Comparison of ENCODE assay signal across 13 cellular contexts in the genomic region with DNA sequence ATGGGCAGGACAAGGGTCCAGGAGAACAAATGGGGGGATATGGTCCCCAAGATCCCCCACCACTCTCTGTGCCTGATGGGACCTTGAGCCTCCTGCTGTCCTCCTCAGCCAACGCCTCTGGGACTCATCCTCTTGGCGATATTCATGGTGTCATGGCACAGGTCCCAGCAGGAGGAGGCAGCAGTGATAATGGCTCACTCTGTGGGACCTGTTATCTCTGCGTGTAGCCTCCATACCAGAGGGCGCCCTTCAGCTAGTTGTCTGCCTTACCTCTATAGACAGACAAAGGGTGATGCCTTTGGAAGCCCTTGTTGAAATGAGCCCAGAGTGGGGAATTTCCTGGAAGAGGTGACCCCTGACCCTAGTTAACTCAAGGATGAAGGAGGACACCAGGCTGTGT. TPM values are rescaled to one million over a fixed set of nuclear protein-coding genes. Genes with fewer than 3 reads are reported as not detected.
DNase-seq lines count a peak whose midpoint lies in the region; ATAC-seq, FAIRE-seq and TF ChIP-seq lines count a peak whose summit lies in the region.
"Had no signal": no experiment of that assay in that cellular context is flagged by ENCODE, and none has a peak within 500 bp of the region (broad histone marks: within the 10 kb centered on the region; RNA-seq: fewer than 3 reads in every experiment).

No MANE protein-coding gene starts in this region.

- peak; percentile 27 for DNase-seq in NCI-H146 (lab: John Stamatoyannopoulos, UW)
- DNase-seq in NCI-H146 treated with DMSO at 0.1 percent for 48 hours (lab: John Stamatoyannopoulos, UW; ENCODE audit: unreplicated experiment) = no peak
- no peak for DNase-seq in HFFc6
- DNase-seq in activated CD4-positive, alpha-beta memory T cell treated with anti-CD3 and anti-CD28 coated beads for 36 hours = peak; percentile 45
- no peak for DNase-seq in keratinocyte (ENCODE audit: low read depth, low spot score)
- DNase-seq in SK-N-DZ (ENCODE audit: low spot score) = no peak
- DNase-seq in GM20000 (ENCODE audit: low spot score) = no peak
- DNase-seq in naive thymus-derived CD4-positive, alpha-beta T cell = no peak
- DNase-seq: naive B cell; PC-9; stimulated activated CD4-positive, alpha-beta T cell treated with anti-CD3 and anti-CD28 coated beads, Interleukin-1b, Interleukin-23, amount 100 ng/mL, for 48 hours; uterus had no signal

- H2AFZ ChIP-seq in keratinocyte (ENCODE audit: control insufficient read depth, low read length) = no peak overlapping the region
- H2AFZ ChIP-seq: PC-9 had no signal

- TF ChIP-seq CTCF in HFFc6 (IDR thresholded peaks at IDR 0.05) (peak; percentile 47), keratinocyte (optimal IDR thresholded peaks at IDR 0.05 in 1 of 3, IDR thresholded peaks at IDR 0.05 in 1 of 3, conservative IDR thresholded peaks at IDR 0.05 in 1 of 3; ENCODE audit: extremely low read depth in 1 of 3, insufficient read depth in 2 of 3, low read length in 3 of 3) (peak in 2 of 3 experiments; percentile 27 to 31), GM20000 (IDR thresholded peaks at IDR 0.05; ENCODE audit: extremely low read depth, missing control alignments) (no peak)

- no peaks in the 10 kb centered on the region for H3K79me2 ChIP-seq in keratinocyte (ENCODE audit: control insufficient read depth, insufficient read depth, low read length)

- peaks cover 14% of the 10 kb centered on the region; the same call in 1 of the 2 replicates for H3K36me3 Mint-ChIP-seq in HFFc6 (ENCODE audit: low read depth)
- H3K36me3 Mint-ChIP-seq in activated CD4-positive, alpha-beta memory T cell treated with anti-CD3 and anti-CD28 coated beads for 36 hours = no peaks in the 10 kb centered on the region
- no peaks in the 10 kb centered on the region for H3K36me3 Mint-ChIP-seq in naive thymus-derived CD4-positive, alpha-beta T cell
- H3K36me3 Mint-ChIP-seq: naive B cell had no signal

- POLR2A ChIA-PET in activated CD4-positive, alpha-beta memory T cell treated with anti-CD3 and anti-CD28 coated beads for 36 hours (lab: Charles Lee) = no interaction called here
- POLR2A ChIA-PET in naive thymus-derived CD4-positive, alpha-beta T cell (lab: Charles Lee) = interaction anchor here (0.6 kb wide), 1 partner anchor 85 kb away, joined by 4 read pairs; no protein-coding TSS in a partner anchor

- H3K27me3 Mint-ChIP-seq in HFFc6 (ENCODE audit: insufficient read depth) = peaks cover 2% of the 10 kb centered on the region
- no peaks in the 10 kb centered on the region for H3K27me3 Mint-ChIP-seq in activated CD4-positive, alpha-beta memory T cell treated with anti-CD3 and anti-CD28 coated beads for 36 hours
- peaks cover 0 to 2% (median 0%) of the 10 kb centered on the region in 5 donors for H3K27me3 Mint-ChIP-seq in naive thymus-derived CD4-positive, alpha-beta T cell
- H3K27me3 Mint-ChIP-seq: central memory CD8-positive, alpha-beta T cell; naive B cell had no signal

- H3K9me3 Mint-ChIP-seq in HFFc6 = no peaks in the 10 kb centered on the region
- H3K9me3 Mint-ChIP-seq in activated CD4-positive, alpha-beta memory T cell treated with anti-CD3 and anti-CD28 coated beads for 36 hours = no peaks in the 10 kb centered on the region
- H3K9me3 Mint-ChIP-seq in naive thymus-derived CD4-positive, alpha-beta T cell = no peaks in the 10 kb centered on the region
- H3K9me3 Mint-ChIP-seq: central memory CD8-positive, alpha-beta T cell; naive B cell had no signal

- no peak for ATAC-seq in naive thymus-derived CD4-positive, alpha-beta T cell

- H3K9ac ChIP-seq in keratinocyte (ENCODE audit: control insufficient read depth, extremely low read depth, insufficient read depth, low read length) = no peak overlapping the region

- CTCF ChIA-PET in activated CD4-positive, alpha-beta memory T cell treated with anti-CD3 and anti-CD28 coated beads for 36 hours (lab: Charles Lee) = interaction anchor here (0.8 to 2.2 kb wide), 5 partner anchors 9 to 96 kb away, joined by 3 to 15 read pairs (median 5); no protein-coding TSS in a partner anchor
- CTCF ChIA-PET in naive thymus-derived CD4-positive, alpha-beta T cell (lab: Charles Lee) = no interaction called here

- no peak overlapping the region for H3K4me3 Mint-ChIP-seq in HFFc6
- H3K4me3 Mint-ChIP-seq in activated CD4-positive, alpha-beta memory T cell treated with anti-CD3 and anti-CD28 coated beads for 36 hours = no peak overlapping the region
- no peak overlapping the region for H3K4me3 Mint-ChIP-seq in naive thymus-derived CD4-positive, alpha-beta T cell
- H3K4me3 Mint-ChIP-seq: central memory CD8-positive, alpha-beta T cell had no signal

- no peak for FAIRE-seq in keratinocyte (lab: Jason Lieb, UNC)

- intact Hi-C loops in activated CD4-positive, alpha-beta memory T cell treated with anti-CD3 and anti-CD28 coated beads for 36 hours (cut with micrococcal nuclease) = no loop called here
- intact Hi-C loops in naive thymus-derived CD4-positive, alpha-beta T cell (cut with micrococcal nuclease) = no loop called here

- H3K9me1 ChIP-seq in keratinocyte (ENCODE audit: control insufficient read depth, extremely low read depth, insufficient read depth, low read length) = peaks cover 2% of the 10 kb centered on the region

- H3K9me3 ChIP-seq in keratinocyte (ENCODE audit: control insufficient read depth, low read depth, low read length) = no peaks in the 10 kb centered on the region
- H3K9me3 ChIP-seq in naive thymus-derived CD4-positive, alpha-beta T cell (ENCODE audit: control insufficient read depth in 2 of 3, low read length in 3 of 3) = no peaks in the 10 kb centered on the region
- H3K9me3 ChIP-seq: uterus had no signal

- peaks cover 20% of the 10 kb centered on the region for H3K4me1 Mint-ChIP-seq in HFFc6 (ENCODE audit: low read depth)
- no peaks in the 10 kb centered on the region for H3K4me1 Mint-ChIP-seq in activated CD4-positive, alpha-beta memory T cell treated with anti-CD3 and anti-CD28 coated beads for 36 hours (ENCODE audit: low read depth)
- peaks cover 0 to 8% (median 0%) of the 10 kb centered on the region in 7 donors for H3K4me1 Mint-ChIP-seq in naive thymus-derived CD4-positive, alpha-beta T cell

- no peak overlapping the region for H3K27ac ChIP-seq in keratinocyte (ENCODE audit: control insufficient read depth, insufficient read depth, low read length)
- no peak overlapping the region for H3K27ac ChIP-seq in naive thymus-derived CD4-positive, alpha-beta T cell (ENCODE audit: low read depth, low read length)
- H3K27ac ChIP-seq: PC-9 had no signal

- peaks cover 3% of the 10 kb centered on the region for H4K20me1 ChIP-seq in keratinocyte (ENCODE audit: control insufficient read depth, extremely low read depth, insufficient read depth, low read length)

- H3K27me3 ChIP-seq in keratinocyte (ENCODE audit: control insufficient read depth, extremely low read depth, insufficient read depth, low read length) = no peaks in the 10 kb centered on the region
- H3K27me3 ChIP-seq in naive thymus-derived CD4-positive, alpha-beta T cell (ENCODE audit: control insufficient read depth in 2 of 2, insufficient read depth in 2 of 2, low read length in 2 of 2) = no peaks in the 10 kb centered on the region
- H3K27me3 ChIP-seq: uterus had no signal

- H3K4me3 ChIP-seq in keratinocyte (ENCODE audit: control insufficient read depth in 2 of 3, extremely low read depth in 1 of 3, insufficient read depth in 2 of 3, low read depth in 1 of 3, low read length in 3 of 3) = no peak overlapping the region
- no peak overlapping the region for H3K4me3 ChIP-seq in naive thymus-derived CD4-positive, alpha-beta T cell (ENCODE audit: low read length)
- H3K4me3 ChIP-seq: PC-9, uterus had no signal

- H3K36me3 ChIP-seq in keratinocyte (ENCODE audit: control insufficient read depth in 2 of 2, extremely low read depth in 1 of 2, insufficient read depth in 2 of 2, low read length in 2 of 2) = peaks cover 14 to 16% of the 10 kb centered on the region in 2 experiments
- H3K36me3 ChIP-seq in naive thymus-derived CD4-positive, alpha-beta T cell (ENCODE audit: control insufficient read depth in 2 of 3, insufficient read depth in 3 of 3, low read length in 3 of 3) = no peaks in the 10 kb centered on the region
- H3K36me3 ChIP-seq: uterus had no signal

- H3K27ac Mint-ChIP-seq in HFFc6 = no peak overlapping the region
- no peak overlapping the region for H3K27ac Mint-ChIP-seq in activated CD4-positive, alpha-beta memory T cell treated with anti-CD3 and anti-CD28 coated beads for 36 hours
- H3K27ac Mint-ChIP-seq in naive thymus-derived CD4-positive, alpha-beta T cell = peak overlapping the region in 1 of 9 donors; percentile 43

- peaks cover 6% of the 10 kb centered on the region for H3K4me1 ChIP-seq in keratinocyte (ENCODE audit: control insufficient read depth, extremely low read depth, insufficient read depth, low read length)
- H3K4me1 ChIP-seq in naive thymus-derived CD4-positive, alpha-beta T cell (ENCODE audit: control insufficient read depth in 2 of 2, insufficient read depth in 2 of 2, low read length in 2 of 2) = no peaks in the 10 kb centered on the region

- no peak overlapping the region for H3K4me2 ChIP-seq in keratinocyte (ENCODE audit: control insufficient read depth, extremely low read depth, insufficient read depth, low read depth, low read length)
- H3K4me2 ChIP-seq: PC-9 had no signal

- dilution Hi-C loops in keratinocyte (cut with MboI; ENCODE audit: extremely low pct_ligation_motif_present, low sequenced_read_pairs) = no loop called here

RNA-seq across cellular contexts. Expression of a gene that starts 7.4 kb away (rescaled TPM):
- 10 to 100 TPM; 26.3 to 35.7 (median 29.3) TPM for total RNA-seq in HFFc6 (2021; fragmentation: NEBNext Ultra II Directional; extraction: Animal tissue kit (Norgen Biotek cat#: 25700))
- 1 to 10 TPM; 1.0 to 1.1 TPM for total RNA-seq in activated CD4-positive, alpha-beta memory T cell treated with anti-CD3 and anti-CD28 coated beads for 36 hours
- 5.1 to 10.6 TPM (median 8.0 TPM) in 3 replicates for polyA plus RNA-seq in keratinocyte
- 1.1 TPM for polyA plus RNA-seq in keratinocyte (2011; ENCODE audit: low read depth)
- polyA plus RNA-seq in keratinocyte (2011; cell fraction: cytosol; rRNA removed) = 6.1 and 10.8 TPM in 2 replicates
- polyA plus RNA-seq in keratinocyte (2011; cell fraction: nucleus; rRNA removed) = 15.9 and 20.9 TPM in 2 replicates
- 4.6 and 8.5 TPM in 2 replicates for polyA plus RNA-seq in keratinocyte (2012; ENCODE audit: low replicate concordance)
- 9.9 to 20.0 TPM (median 18.4 TPM) in 3 replicates for polyA minus RNA-seq in keratinocyte
- polyA minus RNA-seq in keratinocyte (2011; cell fraction: cytosol; rRNA and poly(A)+ RNA removed) = 15.2 TPM
- 13.5 and 13.7 TPM in 2 replicates for polyA minus RNA-seq in keratinocyte (2011; cell fraction: nucleus; rRNA and poly(A)+ RNA removed)
- polyA plus RNA-seq in SK-N-DZ (2014; cell fraction: cytosol; rRNA removed) = 3.1 and 4.7 TPM in 2 replicates
- polyA plus RNA-seq in SK-N-DZ (2014; cell fraction: nucleus; rRNA removed) = 5.1 and 5.3 TPM in 2 replicates
- 1 to 10 TPM in 4 of 5 experiments, under 1 TPM in 1; 0.38 to 3.8 (median 1.6) TPM for total RNA-seq in naive thymus-derived CD4-positive, alpha-beta T cell
- polyA plus RNA-seq in naive thymus-derived CD4-positive, alpha-beta T cell = not detected

RNA-seq across cellular contexts. Expression of a gene that starts 24.4 kb away (rescaled TPM):
- not detected for total RNA-seq in HFFc6 (2021; fragmentation: NEBNext Ultra II Directional; extraction: Animal tissue kit (Norgen Biotek cat#: 25700))
- not detected for total RNA-seq in activated CD4-positive, alpha-beta memory T cell treated with anti-CD3 and anti-CD28 coated beads for 36 hours
- not detected in 3 replicates for polyA plus RNA-seq in keratinocyte
- not detected for polyA plus RNA-seq in keratinocyte (2011; ENCODE audit: low read depth)
- polyA plus RNA-seq in keratinocyte (2011; cell fraction: cytosol; rRNA removed) = not detected in 2 replicates
- not detected in 2 replicates for polyA plus RNA-seq in keratinocyte (2011; cell fraction: nucleus; rRNA removed)
- not detected in 2 replicates for polyA plus RNA-seq in keratinocyte (2012; ENCODE audit: low replicate concordance)
- polyA minus RNA-seq in keratinocyte = not detected in 3 replicates
- polyA minus RNA-seq in keratinocyte (2011; cell fraction: cytosol; rRNA and poly(A)+ RNA removed) = not detected
- polyA minus RNA-seq in keratinocyte (2011; cell fraction: nucleus; rRNA and poly(A)+ RNA removed) = not detected in 2 replicates
- polyA plus RNA-seq in SK-N-DZ (2014; cell fraction: cytosol; rRNA removed) = not detected in 2 replicates
- not detected in 2 replicates for polyA plus RNA-seq in SK-N-DZ (2014; cell fraction: nucleus; rRNA removed)
- not detected for total RNA-seq in naive thymus-derived CD4-positive, alpha-beta T cell
- polyA plus RNA-seq in naive thymus-derived CD4-positive, alpha-beta T cell = not detected
- total RNA-seq: PC-9, uterus had no signal

RNA-seq across cellular contexts. Expression of a gene that starts 41.7 kb away (rescaled TPM):
- not detected for total RNA-seq in HFFc6 (2021; fragmentation: NEBNext Ultra II Directional; extraction: Animal tissue kit (Norgen Biotek cat#: 25700))
- not detected for total RNA-seq in activated CD4-positive, alpha-beta memory T cell treated with anti-CD3 and anti-CD28 coated beads for 36 hours
- not detected in 3 replicates for polyA plus RNA-seq in keratinocyte
- polyA plus RNA-seq in keratinocyte (2011; ENCODE audit: low read depth) = not detected
- polyA plus RNA-seq in keratinocyte (2011; cell fraction: cytosol; rRNA removed) = 0.17 TPM in 1 of 2 replicates, not detected in the other
- polyA plus RNA-seq in keratinocyte (2011; cell fraction: nucleus; rRNA removed) = not detected in 2 replicates
- polyA plus RNA-seq in keratinocyte (2012; ENCODE audit: low replicate concordance) = not detected in 2 replicates
- not detected in 3 replicates for polyA minus RNA-seq in keratinocyte
- not detected for polyA minus RNA-seq in keratinocyte (2011; cell fraction: cytosol; rRNA and poly(A)+ RNA removed)
- not detected in 2 replicates for polyA minus RNA-seq in keratinocyte (2011; cell fraction: nucleus; rRNA and poly(A)+ RNA removed)
- 0.19 TPM in 1 of 2 replicates, not detected in the other for polyA plus RNA-seq in SK-N-DZ (2014; cell fraction: cytosol; rRNA removed)
- 1.1 TPM in 1 of 2 replicates, not detected in the other for polyA plus RNA-seq in SK-N-DZ (2014; cell fraction: nucleus; rRNA removed)
- total RNA-seq in naive thymus-derived CD4-positive, alpha-beta T cell = not detected
- polyA plus RNA-seq in naive thymus-derived CD4-positive, alpha-beta T cell = not detected
- total RNA-seq: PC-9 had no signal

Comparison
In these comparisons a context has a peak if more than half of its experiments do, and no peak if none do; other contexts are left out.
1. DNase-seq: peak in NCI-H146 (single experiment) and activated CD4-positive, alpha-beta memory T cell treated with anti-CD3 and anti-CD28 coated beads for 36 hours (single experiment); none in NCI-H146 treated with DMSO at 0.1 percent for 48 hours (single experiment), HFFc6 (single experiment), keratinocyte (single experiment), SK-N-DZ (single experiment), GM20000 (single experiment) and naive thymus-derived CD4-positive, alpha-beta T cell (0 of 9).
2. RNA of a gene that starts 7.4 kb away (total RNA-seq): 26.3 to 35.7 TPM in HFFc6; 0.38 to 3.8 TPM in naive thymus-derived CD4-positive, alpha-beta T cell and 1.0 to 1.1 TPM in activated CD4-positive, alpha-beta memory T cell treated with anti-CD3 and anti-CD28 coated beads for 36 hours; every median in the first group is over 4 times any median in the second.